16 cellular contexts compared by ENCODE assay signal in genomic region chr9:27400334-27400875, GRCh38.
"Had no signal": no experiment of that assay in that cellular context is flagged by ENCODE, and none has a peak within 500 bp of the region (broad histone marks: within the 10 kb centered on the region; RNA-seq: fewer than 3 reads in every experiment).

No MANE protein-coding gene starts in this region.

- H3K4me3 Mint-ChIP-seq: activated CD4-positive, alpha-beta T cell treated with anti-CD3 and anti-CD28 coated beads, Interleukin-2, amount 10 ng/mL, durations not matched to agents 24 days and 14 days; activated CD8-positive, alpha-beta T cell treated with anti-CD3 and anti-CD28 coated beads for 36 hours; activated naive CD4-positive, alpha-beta T cell treated with anti-CD3 and anti-CD28 coated beads, Interleukin-2, amount 10 ng/mL, durations not matched to agents 7 days and 5 days; activated T-cell treated with anti-CD3 and anti-CD28 coated beads, Interleukin-2, amount 50 U/mL, for 24 hours; mesothelial cell of epicardium had no signal

- DNase-seq: activated CD4-positive, alpha-beta T cell treated with anti-CD3 and anti-CD28 coated beads, Interleukin-2, amount 10 ng/mL, durations not matched to agents 24 days and 14 days; activated CD8-positive, alpha-beta T cell treated with anti-CD3 and anti-CD28 coated beads for 36 hours; activated naive CD4-positive, alpha-beta T cell treated with anti-CD3 and anti-CD28 coated beads, Interleukin-2, amount 10 ng/mL, durations not matched to agents 7 days and 5 days; activated T-cell treated with anti-CD3 and anti-CD28 coated beads, Interleukin-2, amount 50 U/mL, for 24 hours; cerebellar nuclear complex; cortex of kidney; heart right ventricle; left cardiac atrium; stimulated activated CD4-positive, alpha-beta T cell treated with anti-CD3 and anti-CD28 coated beads, Interleukin-4, amount 100 ng/mL, for 1 hour; stomach; upper lobe of left lung had no signal

- H3K27me3 Mint-ChIP-seq: activated CD8-positive, alpha-beta T cell treated with anti-CD3 and anti-CD28 coated beads for 36 hours; activated naive CD4-positive, alpha-beta T cell treated with anti-CD3 and anti-CD28 coated beads, Interleukin-2, amount 10 ng/mL, durations not matched to agents 7 days and 5 days; activated T-cell treated with anti-CD3 and anti-CD28 coated beads, Interleukin-2, amount 50 U/mL, for 24 hours; progenitor cell of endocrine pancreas had no signal

- H3K27ac ChIP-seq: ascending aorta, heart right ventricle, stomach, upper lobe of left lung had no signal

- H3K36me3 ChIP-seq: ascending aorta, heart right ventricle, stomach, upper lobe of left lung had no signal

- FAIRE-seq: endometrium had no signal

- H3K27ac Mint-ChIP-seq: activated CD4-positive, alpha-beta T cell treated with anti-CD3 and anti-CD28 coated beads, Interleukin-2, amount 10 ng/mL, durations not matched to agents 24 days and 14 days; activated CD8-positive, alpha-beta T cell treated with anti-CD3 and anti-CD28 coated beads for 36 hours; activated naive CD4-positive, alpha-beta T cell treated with anti-CD3 and anti-CD28 coated beads, Interleukin-2, amount 10 ng/mL, durations not matched to agents 7 days and 5 days; activated T-cell treated with anti-CD3 and anti-CD28 coated beads, Interleukin-2, amount 50 U/mL, for 24 hours; mesothelial cell of epicardium had no signal

- H3K9me3 ChIP-seq: ascending aorta, heart right ventricle, stomach, upper lobe of left lung had no signal

- H3K27me3 ChIP-seq: ascending aorta, heart right ventricle, stomach, upper lobe of left lung had no signal

- H3K36me3 Mint-ChIP-seq: activated naive CD4-positive, alpha-beta T cell treated with anti-CD3 and anti-CD28 coated beads, Interleukin-2, amount 10 ng/mL, durations not matched to agents 7 days and 5 days had no signal

- H3K4me3 ChIP-seq: ascending aorta, heart right ventricle, lung, stomach, upper lobe of left lung had no signal

- ATAC-seq: activated CD8-positive, alpha-beta T cell treated with anti-CD3 and anti-CD28 coated beads for 36 hours; heart right ventricle; left cardiac atrium had no signal

- H3K9me3 Mint-ChIP-seq: activated CD4-positive, alpha-beta T cell treated with anti-CD3 and anti-CD28 coated beads, Interleukin-2, amount 10 ng/mL, durations not matched to agents 24 days and 14 days; activated CD8-positive, alpha-beta T cell treated with anti-CD3 and anti-CD28 coated beads for 36 hours; activated naive CD4-positive, alpha-beta T cell treated with anti-CD3 and anti-CD28 coated beads, Interleukin-2, amount 10 ng/mL, durations not matched to agents 7 days and 5 days; activated T-cell treated with anti-CD3 and anti-CD28 coated beads, Interleukin-2, amount 50 U/mL, for 24 hours had no signal

- H3K4me1 Mint-ChIP-seq: activated CD4-positive, alpha-beta T cell treated with anti-CD3 and anti-CD28 coated beads, Interleukin-2, amount 10 ng/mL, durations not matched to agents 24 days and 14 days; activated naive CD4-positive, alpha-beta T cell treated with anti-CD3 and anti-CD28 coated beads, Interleukin-2, amount 10 ng/mL, durations not matched to agents 7 days and 5 days had no signal

- H3K4me1 ChIP-seq: upper lobe of left lung had no signal
